Comparison of ENCODE assay signal across 1 cellular context in the genomic region with DNA sequence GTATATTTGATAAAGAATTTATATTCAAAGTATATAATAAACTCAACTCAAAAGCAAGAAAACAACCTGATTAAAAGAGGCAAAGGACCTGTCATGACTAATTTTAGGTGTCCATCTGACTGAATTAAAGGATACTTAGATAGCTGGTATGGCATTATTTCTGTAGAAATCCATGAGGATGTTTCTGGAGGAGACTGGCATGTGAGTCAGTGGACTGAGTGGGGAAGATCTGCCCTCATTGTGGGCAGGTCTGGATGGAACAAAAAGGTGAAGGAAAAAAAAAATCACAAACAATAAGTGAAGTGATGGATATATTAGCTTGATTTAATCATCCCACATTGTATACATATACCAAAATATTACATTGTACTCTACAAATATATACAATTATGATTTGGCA.
TF ChIP-seq lines count a peak whose summit lies in the region.

No MANE protein-coding gene starts in this region.

TF ChIP-seq in WTC11, 78 proteins besides CTCF, POLR2A, EP300 and RAD21 (continued from another document):
- TF ChIP-seq PRDM15 (CRISPR knock-in tag; IDR thresholded peaks at IDR 0.05) (no peak), ZNF219 (CRISPR knock-in tag; IDR thresholded peaks at IDR 0.05; ENCODE audit: borderline replicate concordance) (no peak), GABPB1 (CRISPR knock-in tag; IDR thresholded peaks at IDR 0.05) (no peak), ERG (CRISPR knock-in tag; IDR thresholded peaks at IDR 0.05) (no peak), CREB1 (CRISPR knock-in tag; IDR thresholded peaks at IDR 0.05) (no peak)
- TF ChIP-seq, protein P1, sequence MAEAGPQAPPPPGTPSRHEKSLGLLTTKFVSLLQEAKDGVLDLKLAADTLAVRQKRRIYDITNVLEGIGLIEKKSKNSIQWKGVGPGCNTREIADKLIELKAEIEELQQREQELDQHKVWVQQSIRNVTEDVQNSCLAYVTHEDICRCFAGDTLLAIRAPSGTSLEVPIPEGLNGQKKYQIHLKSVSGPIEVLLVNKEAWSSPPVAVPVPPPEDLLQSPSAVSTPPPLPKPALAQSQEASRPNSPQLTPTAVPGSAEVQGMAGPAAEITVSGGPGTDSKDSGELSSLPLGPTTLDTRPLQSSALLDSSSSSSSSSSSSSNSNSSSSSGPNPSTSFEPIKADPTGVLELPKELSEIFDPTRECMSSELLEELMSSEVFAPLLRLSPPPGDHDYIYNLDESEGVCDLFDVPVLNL (CRISPR knock-in tag; IDR thresholded peaks at IDR 0.05; ENCODE audit: borderline replicate concordance, low read depth), result no peak
- TF ChIP-seq, protein P2, sequence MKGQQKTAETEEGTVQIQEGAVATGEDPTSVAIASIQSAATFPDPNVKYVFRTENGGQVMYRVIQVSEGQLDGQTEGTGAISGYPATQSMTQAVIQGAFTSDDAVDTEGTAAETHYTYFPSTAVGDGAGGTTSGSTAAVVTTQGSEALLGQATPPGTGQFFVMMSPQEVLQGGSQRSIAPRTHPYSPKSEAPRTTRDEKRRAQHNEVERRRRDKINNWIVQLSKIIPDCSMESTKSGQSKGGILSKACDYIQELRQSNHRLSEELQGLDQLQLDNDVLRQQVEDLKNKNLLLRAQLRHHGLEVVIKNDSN (CRISPR knock-in tag; IDR thresholded peaks at IDR 0.05), result no peak
